19 cellular contexts compared by ENCODE assay signal in genomic region chr17:4393806-4394205, GRCh38. TPM values are rescaled to one million over a fixed set of nuclear protein-coding genes. Genes with fewer than 3 reads are reported as not detected.
A peak's percentile ranks its signal among the peaks of the same experiment; 100 is the strongest.
DNase-seq lines count a peak whose midpoint lies in the region; ATAC-seq and TF ChIP-seq lines count a peak whose summit lies in the region.
"Had no signal": no experiment of that assay in that cellular context is flagged by ENCODE, and none has a peak within 500 bp of the region (broad histone marks: within the 10 kb centered on the region; RNA-seq: fewer than 3 reads in every experiment).

No MANE protein-coding gene starts in this region.

- H3K4me1 ChIP-seq in OCI-LY3 (ENCODE audit: low read length) (peaks cover 49% of the 10 kb centered on the region), esophagus (ENCODE audit: control insufficient read depth in 2 of 2, insufficient read depth in 2 of 2, low read length in 1 of 2) (peaks cover 0 to 7% of the 10 kb centered on the region in 2 donors), ovary (ENCODE audit: insufficient read depth) (no peaks in the 10 kb centered on the region)
- H3K4me1 ChIP-seq: gastroesophageal sphincter had no signal

- no peak overlapping the region for H3K27ac ChIP-seq in OCI-LY3 (ENCODE audit: low read length)
- H3K27ac ChIP-seq in esophagus (ENCODE audit: low read depth in 2 of 2, low read length in 1 of 2) = peak overlapping the region; percentile 83 to 94
- H3K27ac ChIP-seq in ovary = no peak overlapping the region
- H3K27ac ChIP-seq: gastroesophageal sphincter had no signal

- no peak overlapping the region for H2AFZ ChIP-seq in OCI-LY3 (ENCODE audit: low read depth, low read length)

- peaks cover 6% of the 10 kb centered on the region; the same call in 1 of the 2 replicates for H3K27me3 ChIP-seq in OCI-LY3 (ENCODE audit: low read depth, low read length)
- no peaks in the 10 kb centered on the region for H3K27me3 ChIP-seq in esophagus (ENCODE audit: control insufficient read depth in 1 of 2, insufficient read depth in 2 of 2, low read length in 2 of 2)
- no peaks in the 10 kb centered on the region for H3K27me3 ChIP-seq in ovary
- H3K27me3 ChIP-seq: transverse colon had no signal

- 47 to 69% methylated on average over 7 of the region's 7 CpGs for WGBS in esophagus, 2 donors
- 67 to 71% (median 70%) methylated on average over 7 of the region's 7 CpGs for WGBS in ovary, 3 donors

- H3K27me3 Mint-ChIP-seq in T-helper 2 cell treated with Interferon-gamma antibody and Interleukin-4, amounts not matched to agents 5 μg/mL and 100 μg/mL, for 36 hours (ENCODE audit: low read depth) = no peaks in the 10 kb centered on the region
- no peaks in the 10 kb centered on the region for H3K27me3 Mint-ChIP-seq in type B pancreatic cell
- H3K27me3 Mint-ChIP-seq: T-cell had no signal

- intact Hi-C loops in ovary (cut with DNase I) = no loop called here

- H3K36me3 ChIP-seq in OCI-LY3 (replicated peaks; ENCODE audit: low read depth, low read length) (no peaks in the 10 kb centered on the region), esophagus (ENCODE audit: control insufficient read depth in 2 of 2, insufficient read depth in 2 of 2, low read length in 1 of 2) (no peaks in the 10 kb centered on the region), ovary (no peaks in the 10 kb centered on the region)
- H3K36me3 ChIP-seq: gastroesophageal sphincter, transverse colon had no signal

- TF ChIP-seq POLR2A in ovary (IDR thresholded peaks at IDR 0.05) = no peak

- peak overlapping the region; percentile 69 for H3K27ac Mint-ChIP-seq in T-helper 2 cell treated with Interferon-gamma antibody and Interleukin-4, amounts not matched to agents 5 μg/mL and 100 μg/mL, for 36 hours
- peak overlapping the region; percentile 95 for H3K27ac Mint-ChIP-seq in type B pancreatic cell
- H3K27ac Mint-ChIP-seq: activated T-helper 2 cell treated with anti-CD3 and anti-CD28 coated beads, Interferon-gamma antibody, Interleukin-2, Interleukin-4, amounts not matched to agents 10 μg/mL and 5 μg/mL and 100 μg/mL, durations not matched to agents 14 hours and 24 hours and 36 hours; stimulated activated effector memory CD8-positive, alpha-beta T cell treated with anti-CD3 and anti-CD28 coated beads, Interleukin-12 subunit alpha, Interleukin-12 subunit beta, amount 100 ng/mL, for 72 hours; T-cell had no signal

- ATAC-seq in HG03139 (IDR thresholded peaks at IDR 0.05; ENCODE audit: unreplicated experiment) = no peak
- ATAC-seq: activated CD4-positive, CD25-positive, alpha-beta regulatory T cell treated with anti-CD3 and anti-CD28 coated beads, Interleukin-2, amount 50 U/mL, for 24 hours; gastroesophageal sphincter; stimulated activated effector memory CD8-positive, alpha-beta T cell treated with anti-CD3 and anti-CD28 coated beads, Interleukin-12 subunit alpha, Interleukin-12 subunit beta, amount 100 ng/mL, for 72 hours; T-cell had no signal

- H3K9me3 Mint-ChIP-seq in T-helper 2 cell treated with Interferon-gamma antibody and Interleukin-4, amounts not matched to agents 5 μg/mL and 100 μg/mL, for 36 hours = no peaks in the 10 kb centered on the region
- H3K9me3 Mint-ChIP-seq in type B pancreatic cell = no peaks in the 10 kb centered on the region
- H3K9me3 Mint-ChIP-seq: activated T-helper 2 cell treated with anti-CD3 and anti-CD28 coated beads, Interferon-gamma antibody, Interleukin-2, Interleukin-4, amounts not matched to agents 10 μg/mL and 5 μg/mL and 100 μg/mL, durations not matched to agents 14 hours and 24 hours and 36 hours; CD14-positive monocyte; stimulated activated effector memory CD8-positive, alpha-beta T cell treated with anti-CD3 and anti-CD28 coated beads, Interleukin-12 subunit alpha, Interleukin-12 subunit beta, amount 100 ng/mL, for 72 hours; T-cell had no signal

- TF ChIP-seq EP300 in ovary (IDR thresholded peaks at IDR 0.05) = no peak

- H3K4me1 Mint-ChIP-seq in T-helper 2 cell treated with Interferon-gamma antibody and Interleukin-4, amounts not matched to agents 5 μg/mL and 100 μg/mL, for 36 hours (ENCODE audit: low read depth) = peaks cover 27% of the 10 kb centered on the region
- no peaks in the 10 kb centered on the region for H3K4me1 Mint-ChIP-seq in type B pancreatic cell (ENCODE audit: unreplicated experiment)

- no peaks in the 10 kb centered on the region for H3K79me2 ChIP-seq in OCI-LY3 (ENCODE audit: low read length)

- H3K9me3 ChIP-seq in OCI-LY3 (ENCODE audit: insufficient read depth, low read length) (no peaks in the 10 kb centered on the region; the same call in 1 of the 2 replicates), esophagus (ENCODE audit: control insufficient read depth in 2 of 2, insufficient read depth in 1 of 2, low read depth in 1 of 2, low read length in 1 of 2) (no peaks in the 10 kb centered on the region), ovary (no peaks in the 10 kb centered on the region)
- H3K9me3 ChIP-seq: gastroesophageal sphincter, transverse colon had no signal

- DNase-seq in T-helper 2 cell treated with Interferon-gamma antibody and Interleukin-4, amounts not matched to agents 5 μg/mL and 100 μg/mL, for 36 hours (ENCODE audit: low spot score) = no peak
- no peak for DNase-seq in T-helper 2 cell
- DNase-seq in type B pancreatic cell (ENCODE audit: extremely low spot score, unreplicated experiment) = no peak
- DNase-seq in ovary = no peak
- no peak for DNase-seq in ACHN
- DNase-seq: amygdala, mesendoderm, RPMI8226, T-cell, transverse colon had no signal

- H4K20me1 ChIP-seq in OCI-LY3 (ENCODE audit: insufficient read depth, low read length) = no peaks in the 10 kb centered on the region

- in situ Hi-C loops in ACHN (cut with HindIII; ENCODE audit: low pct_ligation_motif_present, low pct_unique_long_range_greater_than_20kb, low sequenced_read_pairs) = no loop called here

- H3K4me3 ChIP-seq in OCI-LY3 (ENCODE audit: low read length) = peak overlapping the region; percentile 49
- H3K4me3 ChIP-seq in esophagus (ENCODE audit: low read depth in 1 of 2, low read length in 2 of 2) = peak overlapping the region in 1 of 2 donors; percentile 8
- H3K4me3 ChIP-seq in ovary = no peak overlapping the region
- H3K4me3 ChIP-seq: gastroesophageal sphincter, transverse colon had no signal

- H3K4me2 ChIP-seq in OCI-LY3 (ENCODE audit: low read length) = peak overlapping the region; percentile 63

- H3K4me3 Mint-ChIP-seq in T-helper 2 cell treated with Interferon-gamma antibody and Interleukin-4, amounts not matched to agents 5 μg/mL and 100 μg/mL, for 36 hours = no peak overlapping the region
- H3K4me3 Mint-ChIP-seq in type B pancreatic cell = peak overlapping the region; percentile 68
- H3K4me3 Mint-ChIP-seq: CD14-positive monocyte; stimulated activated effector memory CD8-positive, alpha-beta T cell treated with anti-CD3 and anti-CD28 coated beads, Interleukin-12 subunit alpha, Interleukin-12 subunit beta, amount 100 ng/mL, for 72 hours; T-cell had no signal

- H3K9ac ChIP-seq in OCI-LY3 (ENCODE audit: low read length) = 0 out of 2 replicates have a peak overlapping the region, but pooled peaks have one; percentile 4

- TF ChIP-seq CTCF in OCI-LY3 (IDR thresholded peaks at IDR 0.05; ENCODE audit: low read depth, low read length) (no peak), type B pancreatic cell (conservative IDR thresholded peaks at IDR 0.05) (no peak), ovary (IDR thresholded peaks at IDR 0.05) (no peak)

- H3K36me3 Mint-ChIP-seq in T-helper 2 cell treated with Interferon-gamma antibody and Interleukin-4, amounts not matched to agents 5 μg/mL and 100 μg/mL, for 36 hours (ENCODE audit: low read depth) = no peaks in the 10 kb centered on the region
- no peaks in the 10 kb centered on the region for H3K36me3 Mint-ChIP-seq in type B pancreatic cell
- H3K36me3 Mint-ChIP-seq: CD14-positive monocyte; stimulated activated effector memory CD8-positive, alpha-beta T cell treated with anti-CD3 and anti-CD28 coated beads, Interleukin-12 subunit alpha, Interleukin-12 subunit beta, amount 100 ng/mL, for 72 hours; T-cell had no signal

RNA-seq across cellular contexts. Expression of gene UBE2G1, which starts 27.3 kb away (rescaled TPM):
- polyA plus RNA-seq in esophagus (10 to 100 TPM; 28.4 to 45.7 TPM), ovary (10 to 100 TPM; 12.4 to 50.7 TPM)
- total RNA-seq in type B pancreatic cell (ENCODE audit: low replicate concordance) (77.7 and 102 TPM in 2 replicates), ovary (10 to 100 TPM; 30.5 to 46.1 (median 36.5) TPM)

RNA-seq across cellular contexts. Expression of gene SPNS3, which starts 39.9 kb away (rescaled TPM):
- polyA plus RNA-seq in esophagus (1 to 10 TPM in 1 of 2 donors, under 1 TPM in 1; 0.36 to 1.3 TPM), ovary (under 1 TPM in 1 of 2 donors, not detected in 1; 0.06 TPM)
- total RNA-seq in type B pancreatic cell (ENCODE audit: low replicate concordance) (0.31 and 0.34 TPM in 2 replicates), ovary (under 1 TPM in 4 of 7 donors, not detected in 3; 0.10 to 0.80 (median 0.36) TPM)
- total RNA-seq: chondrocyte, gastroesophageal sphincter, transverse colon had no signal

Comparison
In these comparisons a context has a peak if more than half of its experiments do, and no peak if none do; other contexts are left out.
1. H3K27ac ChIP-seq: peak in esophagus (2 of 2); none in OCI-LY3 (single experiment) and ovary (0 of 2).